ENCODE assay signal across 20 cellular contexts in the genomic region with DNA sequence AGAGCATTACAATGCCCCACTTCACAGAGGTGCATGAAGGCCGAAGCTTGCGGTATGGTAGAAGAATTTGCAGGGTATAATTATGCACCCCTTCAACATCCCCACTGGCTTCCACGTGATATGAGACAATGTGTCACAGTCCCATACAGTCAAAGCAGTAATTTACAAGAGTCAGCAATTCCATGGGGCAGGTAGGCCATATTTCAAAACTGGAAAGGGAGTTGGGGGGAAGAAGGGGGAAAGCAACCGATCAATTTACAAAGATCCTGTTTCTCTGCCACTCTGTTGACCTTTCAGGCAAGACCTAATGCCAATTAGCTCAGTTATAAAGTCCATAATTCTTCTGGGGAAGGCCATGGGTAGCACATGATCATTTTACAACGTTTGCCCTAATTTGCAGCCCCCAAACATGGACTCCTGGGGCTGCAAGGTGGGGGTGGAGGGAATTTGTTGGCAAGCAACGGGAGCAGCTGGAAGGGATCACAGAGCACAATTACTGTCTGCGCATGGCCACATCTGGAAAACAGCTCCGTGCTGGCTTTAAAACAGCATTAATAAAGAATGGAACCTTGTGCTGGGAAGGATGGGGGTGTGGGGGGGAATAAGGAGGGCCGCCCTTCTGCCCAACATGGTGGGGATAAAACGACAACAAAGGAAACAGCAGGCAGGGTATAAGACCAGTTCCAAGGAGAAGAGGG.
"Had no signal": no experiment of that assay in that cellular context is flagged by ENCODE, and none has a peak within 500 bp of the region (broad histone marks: within the 10 kb centered on the region; RNA-seq: fewer than 3 reads in every experiment).

No MANE protein-coding gene starts in this region.

- H3K4me1 ChIP-seq: parathyroid adenoma, tibial nerve had no signal

- H2AFZ ChIP-seq: parathyroid adenoma had no signal

- H3K27me3 ChIP-seq: tibial nerve had no signal

- H3K27ac Mint-ChIP-seq: activated CD8-positive, alpha-beta T cell treated with anti-CD3 and anti-CD28 coated beads for 36 hours; activated naive CD4-positive, alpha-beta T cell treated with anti-CD3 and anti-CD28 coated beads, Interleukin-2, amount 50 U/mL, for 72 hours; naive B cell; WTC11 had no signal

- ATAC-seq: activated CD8-positive, alpha-beta T cell treated with anti-CD3 and anti-CD28 coated beads for 36 hours; activated naive CD4-positive, alpha-beta T cell treated with anti-CD3 and anti-CD28 coated beads, Interleukin-2, amount 50 U/mL, for 72 hours; esophagus mucosa; WTC11 had no signal

- H3K36me3 Mint-ChIP-seq: activated naive CD4-positive, alpha-beta T cell treated with anti-CD3 and anti-CD28 coated beads, Interleukin-2, amount 50 U/mL, for 72 hours; naive B cell; WTC11 had no signal

- H3K9ac ChIP-seq: parathyroid adenoma had no signal

- H3K27me3 Mint-ChIP-seq: activated CD8-positive, alpha-beta T cell treated with anti-CD3 and anti-CD28 coated beads for 36 hours had no signal

- H3K4me3 Mint-ChIP-seq: activated CD8-positive, alpha-beta T cell treated with anti-CD3 and anti-CD28 coated beads for 36 hours; naive B cell; WTC11 had no signal

- H3K4me1 Mint-ChIP-seq: WTC11 had no signal

- H3K9me3 ChIP-seq: tibial nerve had no signal

- H3K79me2 ChIP-seq: parathyroid adenoma had no signal

- H3K4me3 ChIP-seq: skin epidermis, tibial nerve had no signal

- H3K36me3 ChIP-seq: tibial nerve had no signal

- DNase-seq: activated CD4-positive, alpha-beta T cell treated with anti-CD3 and anti-CD28 coated beads for 4 hours; activated CD8-positive, alpha-beta T cell treated with anti-CD3 and anti-CD28 coated beads for 36 hours; activated gamma-delta T cell; activated T-cell treated with anti-CD3 and anti-CD28 coated beads, Interleukin-2, amount 50 U/mL, for 48 hours; caudate nucleus; naive B cell; stimulated activated CD4-positive, alpha-beta T cell treated with anti-CD3 and anti-CD28 coated beads, Interleukin-4, amount 100 ng/mL, for 4 hours; stimulated activated CD8-positive, alpha-beta memory T cell treated with anti-CD3 and anti-CD28 coated beads, Interleukin-4, amount 100 ng/mL, for 48 hours; stimulated activated naive CD4-positive, alpha-beta T cell treated with Interleukin-2 at 50 U/mL for 16 hours; substantia nigra; T-helper 2 cell had no signal

- H3K27ac ChIP-seq: parathyroid adenoma, skin epidermis, tibial nerve had no signal

- FAIRE-seq: colon, endometrium, TTC549 had no signal

- H3K9me3 Mint-ChIP-seq: activated CD8-positive, alpha-beta T cell treated with anti-CD3 and anti-CD28 coated beads for 36 hours; activated naive CD4-positive, alpha-beta T cell treated with anti-CD3 and anti-CD28 coated beads, Interleukin-2, amount 50 U/mL, for 72 hours had no signal
